ENCODE assay signal across 19 cellular contexts in genomic region chr12:52073531-52073950, GRCh38. TPM values are rescaled to one million over a fixed set of nuclear protein-coding genes. Genes with fewer than 3 reads are reported as not detected.
DNase-seq lines count a peak whose midpoint lies in the region; ATAC-seq and TF ChIP-seq lines count a peak whose summit lies in the region.
"Had no signal": no experiment of that assay in that cellular context is flagged by ENCODE, and none has a peak within 500 bp of the region (broad histone marks: within the 10 kb centered on the region; RNA-seq: fewer than 3 reads in every experiment).

No MANE protein-coding gene starts in this region.

- peak overlapping the region; percentile 4 for H3K27ac Mint-ChIP-seq in activated T-cell treated with anti-CD3 and anti-CD28 coated beads, Interleukin-2, amount 50 U/mL, for 72 hours
- H3K27ac Mint-ChIP-seq in IgD-negative memory B cell = peak overlapping the region; percentile 28 to 79 (median 77)
- peak overlapping the region; percentile 53 for H3K27ac Mint-ChIP-seq in chondrocyte (ENCODE audit: unreplicated experiment)
- H3K27ac Mint-ChIP-seq: natural killer cell treated with Interleukin-12 subunit alpha and Interleukin-12 subunit beta and Interleukin-15 and Interleukin-18, amount 100 ng/mL, for 72 hours had no signal

- WGBS in spleen, 5 donors = 71 to 86% (median 82%) methylated on average over 11 to 12 of the region's 12 CpGs
- 72 to 81% methylated on average over 11 to 12 of the region's 12 CpGs for WGBS in lower leg skin, 2 donors

- TF ChIP-seq CTCF in chondrocyte (IDR thresholded peaks at IDR 0.05) (no peak), spleen (IDR thresholded peaks at IDR 0.05 in 8 of 11, conservative IDR thresholded peaks at IDR 0.05 in 3 of 11) (no peak), lower leg skin (IDR thresholded peaks at IDR 0.05) (no peak)

- peaks cover 51% of the 10 kb centered on the region for H3K4me1 Mint-ChIP-seq in activated T-cell treated with anti-CD3 and anti-CD28 coated beads, Interleukin-2, amount 50 U/mL, for 72 hours (ENCODE audit: low read depth)
- H3K4me1 Mint-ChIP-seq in IgD-negative memory B cell = peaks cover 36 to 41% (median 37%) of the 10 kb centered on the region in 3 donors
- peaks cover 54% of the 10 kb centered on the region for H3K4me1 Mint-ChIP-seq in chondrocyte (ENCODE audit: low read depth)

- TF ChIP-seq POLR2A in spleen (IDR thresholded peaks at IDR 0.05) (no peak), lower leg skin (IDR thresholded peaks at IDR 0.05) (no peak)

- no peak for DNase-seq in activated T-cell treated with anti-CD3 and anti-CD28 coated beads, Interleukin-2, amount 50 U/mL, for 72 hours
- DNase-seq in activated T-cell treated with anti-CD3 and anti-CD28 coated beads, Interleukin-2, amount 50 U/mL, for 48 hours = no peak
- no peak for DNase-seq in chondrocyte (ENCODE audit: low spot score)
- DNase-seq in spleen = no peak
- DNase-seq in lower leg skin (ENCODE audit: low spot score in 2 of 2) = no peak
- no peak for DNase-seq in T-helper 9 cell
- DNase-seq in NCI-H2107 treated with DMSO at 0.1 percent for 48 hours (lab: John Stamatoyannopoulos, UW; ENCODE audit: unreplicated experiment) = no peak
- DNase-seq: activated CD4-positive, CD25-positive, alpha-beta regulatory T cell; activated T-cell treated with anti-CD3 and anti-CD28 coated beads for 4 hours; KG1; left lung; NCI-H446; OCI-M1; stimulated activated naive CD4-positive, alpha-beta T cell treated with Interleukin-2 at 50 U/mL for 16 hours had no signal

- no peaks in the 10 kb centered on the region for H3K27me3 ChIP-seq in spleen (replicated peaks in 1 of 7)
- H3K27me3 ChIP-seq: dorsolateral prefrontal cortex, left lung had no signal

- H3K36me3 Mint-ChIP-seq in activated T-cell treated with anti-CD3 and anti-CD28 coated beads, Interleukin-2, amount 50 U/mL, for 72 hours (ENCODE audit: insufficient read depth in 2 of 2) = peaks cover 8 to 19% of the 10 kb centered on the region in 2 donors
- H3K36me3 Mint-ChIP-seq in IgD-negative memory B cell (peaks cover 10% of the 10 kb centered on the region), chondrocyte (ENCODE audit: low read depth) (peaks cover 35% of the 10 kb centered on the region)

- H3K9me3 Mint-ChIP-seq in activated T-cell treated with anti-CD3 and anti-CD28 coated beads, Interleukin-2, amount 50 U/mL, for 72 hours = no peaks in the 10 kb centered on the region
- no peaks in the 10 kb centered on the region for H3K9me3 Mint-ChIP-seq in IgD-negative memory B cell
- no peaks in the 10 kb centered on the region for H3K9me3 Mint-ChIP-seq in chondrocyte (ENCODE audit: low read depth)
- H3K9me3 Mint-ChIP-seq: natural killer cell treated with Interleukin-12 subunit alpha and Interleukin-12 subunit beta and Interleukin-15 and Interleukin-18, amount 100 ng/mL, for 72 hours had no signal

- H3K27me3 Mint-ChIP-seq in activated T-cell treated with anti-CD3 and anti-CD28 coated beads, Interleukin-2, amount 50 U/mL, for 72 hours (ENCODE audit: low read depth) = no peaks in the 10 kb centered on the region
- H3K27me3 Mint-ChIP-seq in IgD-negative memory B cell (no peaks in the 10 kb centered on the region), chondrocyte (ENCODE audit: low read depth) (no peaks in the 10 kb centered on the region)
- H3K27me3 Mint-ChIP-seq: natural killer cell treated with Interleukin-12 subunit alpha and Interleukin-12 subunit beta and Interleukin-15 and Interleukin-18, amount 100 ng/mL, for 72 hours had no signal

- H3K4me1 ChIP-seq in spleen = peaks cover 23 to 67% (median 55%) of the 10 kb centered on the region in 6 donors

- H3K9me3 ChIP-seq in spleen = no peaks in the 10 kb centered on the region
- H3K9me3 ChIP-seq: left lung had no signal

- peak overlapping the region in 1 of 2 donors; percentile 46 for H3K4me3 Mint-ChIP-seq in activated T-cell treated with anti-CD3 and anti-CD28 coated beads, Interleukin-2, amount 50 U/mL, for 72 hours
- H3K4me3 Mint-ChIP-seq in IgD-negative memory B cell (peak overlapping the region in 2 of 4 donors; percentile 50 to 65), chondrocyte (ENCODE audit: unreplicated experiment) (peak overlapping the region; percentile 35)
- H3K4me3 Mint-ChIP-seq: natural killer cell treated with Interleukin-12 subunit alpha and Interleukin-12 subunit beta and Interleukin-15 and Interleukin-18, amount 100 ng/mL, for 72 hours had no signal

- intact Hi-C loops in spleen (cut with DNase I; ENCODE audit: low total_unique reads) = no loop called here
- intact Hi-C loops in lower leg skin (cut with DNase I; ENCODE audit: low total_unique reads) = no loop called here

- peaks cover 0 to 72% (median 43%) of the 10 kb centered on the region in 6 donors for H3K36me3 ChIP-seq in spleen

- no peak for ATAC-seq in activated T-cell treated with anti-CD3 and anti-CD28 coated beads, Interleukin-2, amount 50 U/mL, for 72 hours (replicated peaks in 1 of 2)
- ATAC-seq: left lung; natural killer cell treated with Interleukin-12 subunit alpha and Interleukin-12 subunit beta and Interleukin-15 and Interleukin-18, amount 100 ng/mL, for 72 hours; SK-N-SH treated with all-trans-retinoic acid at 6 μM for 48 hours had no signal

- H3K27ac ChIP-seq in spleen = peak overlapping the region in 7 of 8 donors; percentile 19 to 78 (median 51)
- H3K27ac ChIP-seq: left lung had no signal

- peak overlapping the region in 1 of 8 donors; percentile 20 for H3K4me3 ChIP-seq in spleen
- H3K4me3 ChIP-seq in lower leg skin (ENCODE audit: low read depth, poor library complexity, severe bottlenecking) = no peak overlapping the region
- H3K4me3 ChIP-seq: left lung had no signal

RNA-seq across cellular contexts. Expression of gene ATG101, which starts 3.8 kb away (rescaled TPM):
- total RNA-seq in activated T-cell treated with anti-CD3 and anti-CD28 coated beads, Interleukin-2, amount 50 U/mL, for 72 hours = 10 to 100 TPM; 52.6 to 53.4 TPM
- polyA plus RNA-seq in IgD-negative memory B cell = 25.4 TPM
- 48.0 to 55.1 TPM (median 50.5 TPM) in 3 replicates for total RNA-seq in chondrocyte
- 10 to 100 TPM; 23.5 to 40.1 (median 32.3) TPM for total RNA-seq in spleen
- polyA plus RNA-seq in spleen = 10 to 100 TPM; 32.0 to 81.1 (median 35.3) TPM
- 10 to 100 TPM; 42.6 to 71.6 (median 55.2) TPM for total RNA-seq in lower leg skin

RNA-seq across cellular contexts. Expression of gene SMIM41, which starts 6.0 kb away (rescaled TPM):
- total RNA-seq in activated T-cell treated with anti-CD3 and anti-CD28 coated beads, Interleukin-2, amount 50 U/mL, for 72 hours = not detected
- polyA plus RNA-seq in IgD-negative memory B cell (not detected), spleen (1 to 10 TPM in 2 of 3 donors, under 1 TPM in 1; 0.85 to 1.7 (median 1.1) TPM)
- total RNA-seq in chondrocyte (not detected in 3 replicates), spleen (1 to 10 TPM in 6 of 7 donors, under 1 TPM in 1; 0.64 to 8.1 (median 4.9) TPM), lower leg skin (under 1 TPM in 1 of 4 donors, not detected in 3; 0.71 TPM)
- total RNA-seq: natural killer cell treated with Interleukin-12 subunit alpha and Interleukin-12 subunit beta and Interleukin-15 and Interleukin-18, amount 100 ng/mL, for 72 hours had no signal
- polyA plus RNA-seq: aorta had no signal

RNA-seq across cellular contexts. Expression of gene NR4A1, which starts 22.3 kb away (rescaled TPM):
- 100 to 1,000 TPM; 113 to 136 TPM for total RNA-seq in activated T-cell treated with anti-CD3 and anti-CD28 coated beads, Interleukin-2, amount 50 U/mL, for 72 hours
- polyA plus RNA-seq in IgD-negative memory B cell (9.3 TPM), spleen (10 to 100 TPM; 11.8 to 43.5 (median 13.7) TPM)
- total RNA-seq in chondrocyte (5.7 to 7.6 TPM (median 7.3 TPM) in 3 replicates), spleen (100 to 1,000 TPM in 1 of 7 donors, 10 to 100 TPM in 6; 12.0 to 113 (median 58.4) TPM), lower leg skin (100 to 1,000 TPM in 2 of 4 donors, 10 to 100 TPM in 2; 28.7 to 121 (median 105) TPM)

Comparison
In these comparisons a context has a peak if more than half of its experiments do, and no peak if none do; other contexts are left out.
1. H3K27ac Mint-ChIP-seq: peak in every context shown above with its lines; median percentile 77 in IgD-negative memory B cell; 53 in chondrocyte; 4 in activated T-cell treated with anti-CD3 and anti-CD28 coated beads, Interleukin-2, amount 50 U/mL, for 72 hours.